In genomic region chr16:3152273-3153076, GRCh38 we compare ENCODE assay signal across 8 cellular contexts. TPM values are rescaled to one million over a fixed set of nuclear protein-coding genes. Genes with fewer than 3 reads are reported as not detected.
DNase-seq lines count a peak whose midpoint lies in the region; ATAC-seq and TF ChIP-seq lines count a peak whose summit lies in the region.

No MANE protein-coding gene starts in this region.

- H3K18ac ChIP-seq in trophoblast cell (ENCODE audit: low read length): no peak overlapping the region

- no peak for ATAC-seq in GM19395 (IDR thresholded peaks at IDR 0.05; ENCODE audit: unreplicated experiment)

- H2AK5ac ChIP-seq in trophoblast cell (ENCODE audit: low read length): no peak overlapping the region

- no peak overlapping the region for H4K12ac ChIP-seq in trophoblast cell (ENCODE audit: low read depth, low read length)

- H3K9me3 ChIP-seq in cardiac muscle cell (ENCODE audit: low read depth) (no peaks in the 10 kb centered on the region), trophoblast cell (ENCODE audit: insufficient read depth, low read depth, low read length) (peaks cover under 1% of the 10 kb centered on the region), tibial nerve (peaks cover 0 to 15% (median 0%) of the 10 kb centered on the region in 4 donors)

- peak; percentile 46 for TF ChIP-seq CTCF in cardiac muscle cell (IDR thresholded peaks at IDR 0.05; ENCODE audit: low read depth, low read length)
- peak; percentile 19 to 47 (median 35) for TF ChIP-seq CTCF in tibial nerve (IDR thresholded peaks at IDR 0.05)

- H4K91ac ChIP-seq in trophoblast cell (ENCODE audit: low read depth, low read length): no peak overlapping the region

- H3K9ac ChIP-seq in trophoblast cell (ENCODE audit: low read length): no peak overlapping the region

- no peak overlapping the region for H3K14ac ChIP-seq in trophoblast cell (ENCODE audit: low read length)

- H3K27me3 ChIP-seq in cardiac muscle cell (peaks cover 16% of the 10 kb centered on the region), trophoblast cell (ENCODE audit: insufficient read depth, low read length) (no peaks in the 10 kb centered on the region), tibial nerve (no peaks in the 10 kb centered on the region)

- H3K36me3 ChIP-seq in cardiac muscle cell: no peaks in the 10 kb centered on the region
- no peaks in the 10 kb centered on the region for H3K36me3 ChIP-seq in trophoblast cell (ENCODE audit: control insufficient read depth in 1 of 2, insufficient read depth in 2 of 2, low read length in 2 of 2)
- H3K36me3 ChIP-seq in tibial nerve: no peaks in the 10 kb centered on the region

- H2BK120ac ChIP-seq in trophoblast cell (ENCODE audit: insufficient read depth, low read length, poor library complexity): no peak overlapping the region

- WGBS in trophoblast cell (ENCODE audit: extremely low coverage, insufficient coverage, insufficient read length): no CpG with 5 or more reads among the region's 46 CpGs
- WGBS in tibial nerve, 2 donors: 1 to 2% methylated on average over 42 to 46 of the region's 46 CpGs

- H3K4me1 ChIP-seq in cardiac muscle cell (ENCODE audit: low read depth) (no peaks in the 10 kb centered on the region), trophoblast cell (ENCODE audit: control insufficient read depth in 1 of 2, insufficient read depth in 2 of 2, low read length in 2 of 2) (peaks cover 6 to 11% of the 10 kb centered on the region in 2 experiments), tibial nerve (peaks cover 0 to 37% (median 11%) of the 10 kb centered on the region in 4 donors)

- H3K4me2 ChIP-seq in trophoblast cell (ENCODE audit: low read length): peak overlapping the region; percentile 77

- peak in 1 of 2 donors; percentile 56 for TF ChIP-seq EP300 in tibial nerve (IDR thresholded peaks at IDR 0.05)

- H3K79me1 ChIP-seq in trophoblast cell (ENCODE audit: low read length): peaks cover 8% of the 10 kb centered on the region

- peak overlapping the region; percentile 89 for H2AFZ ChIP-seq in trophoblast cell (ENCODE audit: insufficient read depth, low read length, poor library complexity)

- no peak for TF ChIP-seq POLR2A in tibial nerve (IDR thresholded peaks at IDR 0.05)

- H2BK12ac ChIP-seq in trophoblast cell (ENCODE audit: low read length): no peak overlapping the region

- H4K8ac ChIP-seq in trophoblast cell (ENCODE audit: low read depth, low read length): no peak overlapping the region

- no peak overlapping the region for H3K27ac ChIP-seq in cardiac muscle cell
- no peak overlapping the region for H3K27ac ChIP-seq in trophoblast cell (ENCODE audit: low read depth, low read length)
- peak overlapping the region in 3 of 4 donors; percentile 45 to 78 (median 63) for H3K27ac ChIP-seq in tibial nerve

- no peak overlapping the region for H3K23ac ChIP-seq in trophoblast cell (ENCODE audit: low read length)

- H2BK5ac ChIP-seq in trophoblast cell (ENCODE audit: low read depth, low read length, poor library complexity): no peak overlapping the region

- DNase-seq in GM04504 (ENCODE audit: low read depth): peak; percentile 80
- DNase-seq in NCI-H1092 treated with DMSO at 0.1 percent for 48 hours (lab: John Stamatoyannopoulos, UW): peak; percentile 94
- peak; percentile 85 for DNase-seq in SKM-1 (lab: John Stamatoyannopoulos, UW; ENCODE audit: unreplicated experiment)
- peak; percentile 63 for DNase-seq in activated naive CD8-positive, alpha-beta T cell treated with anti-CD3 and anti-CD28 coated beads, Interleukin-2, amount 50 U/mL, for 16 hours (ENCODE audit: low read depth, low spot score)
- DNase-seq in cardiac muscle cell (ENCODE audit: low read depth in 1 of 2, low spot score in 1 of 2): peak; percentile 78 to 90
- DNase-seq in trophoblast cell: peak; percentile 88 to 89
- peak; percentile 89 to 98 for DNase-seq in tibial nerve (ENCODE audit: low spot score in 2 of 2)

- H3K79me2 ChIP-seq in trophoblast cell (ENCODE audit: control insufficient read depth, insufficient read depth, low read length, poor library complexity): peaks cover 3% of the 10 kb centered on the region

- H3K4me3 ChIP-seq in cardiac muscle cell (peak overlapping the region; percentile 31), trophoblast cell (ENCODE audit: low read depth, low read length) (peak overlapping the region; percentile 70), tibial nerve (peak overlapping the region; percentile 13 to 78 (median 38))

- H3K4ac ChIP-seq in trophoblast cell (ENCODE audit: low read depth, low read length): no peak overlapping the region

RNA-seq across cellular contexts. Expression of gene ZNF213, which starts 17.6 kb away (rescaled TPM):
- total RNA-seq in cardiac muscle cell (7.5 and 8.4 TPM in 2 replicates), tibial nerve (10 to 100 TPM in 1 of 4 donors, 1 to 10 TPM in 3; 7.7 to 17.1 (median 8.9) TPM)
- polyA plus RNA-seq in cardiac muscle cell: 10.1 and 13.6 TPM in 2 replicates
- 8.3 and 8.5 TPM in 2 replicates for polyA plus RNA-seq in trophoblast cell (2013)

RNA-seq across cellular contexts. Expression of gene OR1F1, which starts 35.5 kb away (rescaled TPM):
- total RNA-seq in cardiac muscle cell (not detected in 2 replicates), tibial nerve (not detected)
- polyA plus RNA-seq in cardiac muscle cell: not detected in 2 replicates
- polyA plus RNA-seq in trophoblast cell (2013): 0.06 TPM in 1 of 2 replicates, not detected in the other

RNA-seq across cellular contexts. Expression of gene ZNF205, which starts 40.1 kb away (rescaled TPM):
- total RNA-seq in cardiac muscle cell (26.7 and 37.3 TPM in 2 replicates), tibial nerve (10 to 100 TPM; 19.4 to 29.2 (median 21.5) TPM)
- 13.2 and 14.4 TPM in 2 replicates for polyA plus RNA-seq in cardiac muscle cell
- polyA plus RNA-seq in trophoblast cell (2013): 8.4 and 8.7 TPM in 2 replicates

RNA-seq across cellular contexts. Expression of gene ZSCAN10, which starts 53.4 kb away (rescaled TPM):
- total RNA-seq in cardiac muscle cell: 0.42 and 0.78 TPM in 2 replicates
- polyA plus RNA-seq in cardiac muscle cell: 0.74 TPM in 1 of 2 replicates, not detected in the other
- polyA plus RNA-seq in trophoblast cell (2013): 0.33 and 0.34 TPM in 2 replicates
- not detected for total RNA-seq in tibial nerve

Comparison
In these comparisons a context has a peak if more than half of its experiments do, and no peak if none do; other contexts are left out.
1. H3K27ac ChIP-seq: peak in tibial nerve (3 of 4); none in cardiac muscle cell (single experiment) and trophoblast cell (single experiment).
2. Peak in every context shown above with its lines, with median percentiles within 50 percentile points of each other: DNase-seq and H3K4me3 ChIP-seq.